ENCODE assay signal across 21 cellular contexts in the genomic region with DNA sequence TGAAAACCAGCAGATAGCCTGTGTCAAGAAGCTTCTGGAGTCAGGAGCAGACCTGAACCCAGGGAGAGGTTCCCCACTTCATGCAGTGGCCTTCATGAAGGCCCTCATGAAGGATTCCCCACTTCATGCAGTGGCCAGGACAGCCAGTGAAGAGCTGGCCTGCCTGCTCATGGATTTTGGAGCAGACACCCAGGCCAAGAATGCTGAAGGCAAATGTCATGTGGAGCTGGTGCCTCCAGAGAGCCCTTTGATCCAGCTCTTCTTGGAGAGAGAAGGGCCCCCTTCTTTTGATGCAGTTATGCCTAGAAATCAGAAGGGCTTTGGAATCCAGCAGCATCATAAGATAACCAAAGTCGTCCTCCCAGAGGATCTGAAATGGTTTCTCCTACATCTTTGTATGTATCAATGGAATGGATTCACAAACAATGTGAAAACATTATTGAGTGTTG.
"Had no signal": no experiment of that assay in that cellular context is flagged by ENCODE, and none has a peak within 500 bp of the region (broad histone marks: within the 10 kb centered on the region; RNA-seq: fewer than 3 reads in every experiment).

No MANE protein-coding gene starts in this region.

- FAIRE-seq: keratinocyte had no signal

- H3K9me3 ChIP-seq: esophagus muscularis mucosa, gastrocnemius medialis, heart right ventricle, left ventricle myocardium inferior, lower lobe of right lung, psoas muscle, sigmoid colon, thyroid gland, upper lobe of left lung, uterus had no signal

- H3K27ac ChIP-seq: epithelial cell of prostate, esophagus muscularis mucosa, gastrocnemius medialis, heart right ventricle, left ventricle myocardium inferior, lower lobe of right lung, sigmoid colon, skin epidermis, thyroid gland, upper lobe of left lung, uterus had no signal

- DNase-seq: effector memory CD8-positive, alpha-beta T cell; gastrocnemius medialis; heart right ventricle; hypothalamus; left ventricle myocardium inferior; lower lobe of right lung; midbrain; naive B cell; psoas muscle; retina; sigmoid colon; stimulated activated CD4-positive, alpha-beta T cell treated with anti-CD3 and anti-CD28 coated beads, Interleukin-12 subunit alpha, Interleukin-12 subunit beta, amount 100 ng/mL, for 4 hours; stimulated activated CD4-positive, alpha-beta T cell treated with anti-CD3 and anti-CD28 coated beads, Interleukin-2, amount 100 ng/mL, for 48 hours; stimulated activated naive CD4-positive, alpha-beta T cell treated with Interleukin-2 at 50 U/mL for 16 hours; thyroid gland; uterus had no signal

- H3K27me3 ChIP-seq: esophagus muscularis mucosa, gastrocnemius medialis, heart right ventricle, sigmoid colon, thyroid gland, upper lobe of left lung, uterus had no signal

- H3K4me1 ChIP-seq: uterus had no signal

- H3K4me3 ChIP-seq: esophagus muscularis mucosa, gastrocnemius medialis, heart right ventricle, left ventricle myocardium inferior, lower lobe of right lung, psoas muscle, sigmoid colon, skin epidermis, thyroid gland, upper lobe of left lung, uterus had no signal

- ATAC-seq: effector memory CD8-positive, alpha-beta T cell; gastrocnemius medialis; heart right ventricle had no signal

- H3K36me3 ChIP-seq: esophagus muscularis mucosa, gastrocnemius medialis, heart right ventricle, left ventricle myocardium inferior, lower lobe of right lung, sigmoid colon, thyroid gland, upper lobe of left lung, uterus had no signal
